In genomic region chr7:141012696-141013344, GRCh38 we compare ENCODE assay signal across 8 cellular contexts. TPM values are rescaled to one million over a fixed set of nuclear protein-coding genes. Genes with fewer than 3 reads are reported as not detected.
DNase-seq lines count a peak whose midpoint lies in the region; ATAC-seq and TF ChIP-seq lines count a peak whose summit lies in the region.

No MANE protein-coding gene starts in this region.

- H3K27ac Mint-ChIP-seq in activated CD8-positive, alpha-beta memory T cell treated with anti-CD3 and anti-CD28 coated beads, Interleukin-2, amount 10 ng/mL, durations not matched to agents 7 days and 5 days = peak overlapping the region; percentile 99
- H3K27ac Mint-ChIP-seq in stimulated activated effector memory CD8-positive, alpha-beta T cell treated with anti-CD3 and anti-CD28 coated beads, Interleukin-12 subunit alpha, Interleukin-12 subunit beta, amount 100 ng/mL, for 72 hours = peak overlapping the region; percentile 99

- DNase-seq in activated CD8-positive, alpha-beta memory T cell treated with anti-CD3 and anti-CD28 coated beads, Interleukin-2, amount 10 ng/mL, durations not matched to agents 7 days and 5 days = no peak
- no peak for DNase-seq in activated CD8-positive, alpha-beta memory T cell treated with anti-CD3 and anti-CD28 coated beads, Interleukin-2, amount 50 U/mL, for 4 hours
- DNase-seq in PC-9 (no peak), epithelial cell of esophagus (ENCODE audit: low read depth) (peak; percentile 79), SK-N-DZ (ENCODE audit: low spot score) (no peak), gastrocnemius medialis (no peak), NCI-H1694 (lab: John Stamatoyannopoulos, UW) (no peak)
- DNase-seq in stimulated activated effector memory CD8-positive, alpha-beta T cell treated with anti-CD3 and anti-CD28 coated beads, Interleukin-12 subunit alpha, Interleukin-12 subunit beta, amount 100 ng/mL, for 72 hours (ENCODE audit: low spot score in 2 of 2) = no peak

- H3K9me3 ChIP-seq in PC-9 (ENCODE audit: insufficient read depth, low read depth) (no peaks in the 10 kb centered on the region), gastrocnemius medialis (no peaks in the 10 kb centered on the region)

- peak overlapping the region; percentile 83 for H3K4me2 ChIP-seq in PC-9

- no peak overlapping the region for H2AFZ ChIP-seq in PC-9

- H3K36me3 Mint-ChIP-seq in activated CD8-positive, alpha-beta memory T cell treated with anti-CD3 and anti-CD28 coated beads, Interleukin-2, amount 10 ng/mL, durations not matched to agents 7 days and 5 days = peaks cover 11% of the 10 kb centered on the region
- H3K36me3 Mint-ChIP-seq in stimulated activated effector memory CD8-positive, alpha-beta T cell treated with anti-CD3 and anti-CD28 coated beads, Interleukin-12 subunit alpha, Interleukin-12 subunit beta, amount 100 ng/mL, for 72 hours = peaks cover 57% of the 10 kb centered on the region

- no peak overlapping the region for H3K27ac ChIP-seq in PC-9
- H3K27ac ChIP-seq in gastrocnemius medialis = no peak overlapping the region

- peaks cover 32% of the 10 kb centered on the region for H3K79me2 ChIP-seq in PC-9 (ENCODE audit: low read depth)

- H3K4me1 ChIP-seq in PC-9 (replicated peaks; ENCODE audit: insufficient read depth) = peaks cover 16% of the 10 kb centered on the region
- H3K4me1 ChIP-seq in gastrocnemius medialis = peaks cover 14 to 18% of the 10 kb centered on the region in 2 donors

- intact Hi-C loops in PC-9 (cut with micrococcal nuclease; ENCODE audit: unreplicated experiment) (loop anchor here (1.0 to 10.0 kb wide), 6 partner anchors 202 to 608 kb away; partner anchors contain the start of genes ADCK2 and RAB19), gastrocnemius medialis (cut with DNase I; ENCODE audit: low total_unique reads) (loop anchor here (5.0 kb wide), 3 partner anchors 336 to 536 kb away; partner anchors contain the start of gene MKRN1)

- BruUV-seq in PC-9 (replicated peaks; lab: Mats Ljungman, UMichigan) = no TSS peak

- peaks cover 16% of the 10 kb centered on the region; the same call in 1 of the 2 replicates for H3K27me3 ChIP-seq in PC-9 (ENCODE audit: insufficient read depth, low read depth)
- H3K27me3 ChIP-seq in gastrocnemius medialis = peaks cover 0 to 4% (median 0%) of the 10 kb centered on the region in 3 donors

- peaks cover 2% of the 10 kb centered on the region for H3K9me3 Mint-ChIP-seq in activated CD8-positive, alpha-beta memory T cell treated with anti-CD3 and anti-CD28 coated beads, Interleukin-2, amount 10 ng/mL, durations not matched to agents 7 days and 5 days (ENCODE audit: low read depth)
- H3K9me3 Mint-ChIP-seq in stimulated activated effector memory CD8-positive, alpha-beta T cell treated with anti-CD3 and anti-CD28 coated beads, Interleukin-12 subunit alpha, Interleukin-12 subunit beta, amount 100 ng/mL, for 72 hours = peaks cover 3% of the 10 kb centered on the region

- H3K4me1 Mint-ChIP-seq in activated CD8-positive, alpha-beta memory T cell treated with anti-CD3 and anti-CD28 coated beads, Interleukin-2, amount 10 ng/mL, durations not matched to agents 7 days and 5 days = peaks cover 32% of the 10 kb centered on the region
- H3K4me1 Mint-ChIP-seq in stimulated activated effector memory CD8-positive, alpha-beta T cell treated with anti-CD3 and anti-CD28 coated beads, Interleukin-12 subunit alpha, Interleukin-12 subunit beta, amount 100 ng/mL, for 72 hours = peaks cover 33% of the 10 kb centered on the region

- peak overlapping the region; percentile 93 for H3K4me3 Mint-ChIP-seq in activated CD8-positive, alpha-beta memory T cell treated with anti-CD3 and anti-CD28 coated beads, Interleukin-2, amount 10 ng/mL, durations not matched to agents 7 days and 5 days
- H3K4me3 Mint-ChIP-seq in stimulated activated effector memory CD8-positive, alpha-beta T cell treated with anti-CD3 and anti-CD28 coated beads, Interleukin-12 subunit alpha, Interleukin-12 subunit beta, amount 100 ng/mL, for 72 hours = peak overlapping the region; percentile 88

- no peak for ATAC-seq in activated CD8-positive, alpha-beta memory T cell treated with anti-CD3 and anti-CD28 coated beads, Interleukin-2, amount 10 ng/mL, durations not matched to agents 7 days and 5 days
- peak; percentile 67 for ATAC-seq in stimulated activated effector memory CD8-positive, alpha-beta T cell treated with anti-CD3 and anti-CD28 coated beads, Interleukin-12 subunit alpha, Interleukin-12 subunit beta, amount 100 ng/mL, for 72 hours
- no peak for ATAC-seq in gastrocnemius medialis

- TF ChIP-seq POLR2A in gastrocnemius medialis (IDR thresholded peaks at IDR 0.05) = no peak

- POLR2A ChIA-PET in PC-9 (lab: Charles Lee; ENCODE audit: unreplicated experiment) = no interaction called here

- peak overlapping the region; percentile 91; the same call in 1 of the 2 replicates for H3K4me3 ChIP-seq in PC-9
- no peak overlapping the region for H3K4me3 ChIP-seq in epithelial cell of esophagus (ENCODE audit: low read length)
- no peak overlapping the region for H3K4me3 ChIP-seq in gastrocnemius medialis

- peaks cover 10% of the 10 kb centered on the region for H3K27me3 Mint-ChIP-seq in activated CD8-positive, alpha-beta memory T cell treated with anti-CD3 and anti-CD28 coated beads, Interleukin-2, amount 10 ng/mL, durations not matched to agents 7 days and 5 days

- H3K36me3 ChIP-seq in PC-9 (ENCODE audit: low read depth) (no peaks in the 10 kb centered on the region), gastrocnemius medialis (peaks cover 5 to 21% of the 10 kb centered on the region in 2 donors)

- no peak for TF ChIP-seq CTCF in PC-9 (conservative IDR thresholded peaks at IDR 0.05)
- TF ChIP-seq CTCF in epithelial cell of esophagus (IDR thresholded peaks at IDR 0.05; ENCODE audit: insufficient read depth, low read depth, low read length, missing control alignments) = no peak
- no peak for TF ChIP-seq CTCF in gastrocnemius medialis (IDR thresholded peaks at IDR 0.05 in 4 of 5, conservative IDR thresholded peaks at IDR 0.05 in 1 of 5)

- H3K9me2 ChIP-seq in PC-9 (ENCODE audit: insufficient read depth) = no peaks in the 10 kb centered on the region

- CTCF ChIA-PET in activated CD8-positive, alpha-beta memory T cell treated with anti-CD3 and anti-CD28 coated beads, Interleukin-2, amount 10 ng/mL, durations not matched to agents 7 days and 5 days (lab: Charles Lee) = interaction anchor here (1.0 to 3.5 kb wide), 7 partner anchors 60 to 725 kb away, joined by 3 to 27 read pairs (median 8); partner anchors contain the start of genes BRAF and SSBP1
- CTCF ChIA-PET in PC-9 (lab: Charles Lee) = no interaction called here

- H3F3A ChIP-seq in PC-9 (ENCODE audit: insufficient read depth, low read depth) = no peaks in the 10 kb centered on the region; the same call in 1 of the 2 replicates

- H4K20me1 ChIP-seq in PC-9 (ENCODE audit: insufficient read depth) = no peaks in the 10 kb centered on the region

- in situ Hi-C loops in gastrocnemius medialis (cut with MboI; ENCODE audit: low sequenced_read_pairs in 4 of 4) = loop anchor here (5.0 to 25.0 kb wide), 6 partner anchors 201 to 724 kb away; partner anchors contain the start of genes NDUFB2 (in 3 of the 4), MKRN1 (in 1 of the 4) and SSBP1 (in 1 of the 4)

RNA-seq across cellular contexts. Expression of gene MRPS33, which starts 1.9 kb away (rescaled TPM):
- 10 to 100 TPM; 51.6 to 70.8 TPM for total RNA-seq in activated CD8-positive, alpha-beta memory T cell treated with anti-CD3 and anti-CD28 coated beads, Interleukin-2, amount 10 ng/mL, durations not matched to agents 7 days and 5 days
- 70.8 and 84.4 TPM in 2 replicates for total RNA-seq in PC-9 (2021)
- polyA plus RNA-seq in SK-N-DZ (2014; cell fraction: cytosol; rRNA removed) = 18.2 and 35.5 TPM in 2 replicates
- 13.3 and 25.8 TPM in 2 replicates for polyA plus RNA-seq in SK-N-DZ (2014; cell fraction: nucleus; rRNA removed)
- 10 to 100 TPM; 23.4 to 60.1 (median 40.8) TPM for total RNA-seq in gastrocnemius medialis
